ENCODE assay signal across 20 cellular contexts in genomic region chr17:80281516-80281915, GRCh38.
"Had no signal": no experiment of that assay in that cellular context is flagged by ENCODE, and none has a peak within 500 bp of the region (broad histone marks: within the 10 kb centered on the region; RNA-seq: fewer than 3 reads in every experiment).

No MANE protein-coding gene starts in this region.

- ATAC-seq: sciatic nerve had no signal

- H3K4me1 ChIP-seq: prostate gland had no signal

- H3K9me3 Mint-ChIP-seq: activated B cell treated with CpG ODN at 0.5 μM for 24 hours; activated naive CD4-positive, alpha-beta T cell treated with anti-CD3 and anti-CD28 coated beads, Interleukin-2, amount 50 U/mL, for 24 hours; activated T-helper 2 cell treated with anti-CD3 and anti-CD28 coated beads, Interferon-gamma antibody, Interleukin-2, Interleukin-4, amounts not matched to agents 10 μg/mL and 5 μg/mL and 100 μg/mL, durations not matched to agents 14 hours and 24 hours and 36 hours; stimulated activated memory B cell treated with anti-CD40 and anti-IgM and Interleukin-4, amounts not matched to agents 10 μg/mL and 1 μg/mL and 100 μg/mL, for 72 hours; T-helper 2 cell treated with Interferon-gamma antibody and Interleukin-4, amounts not matched to agents 5 μg/mL and 100 μg/mL, for 36 hours had no signal

- H3K36me3 ChIP-seq: ovary, prostate gland had no signal

- H3K27me3 ChIP-seq: ovary, stomach, thyroid gland, upper lobe of left lung had no signal

- H3K4me3 Mint-ChIP-seq: activated B cell treated with CpG ODN at 0.5 μM for 24 hours; activated naive CD4-positive, alpha-beta T cell treated with anti-CD3 and anti-CD28 coated beads, Interleukin-2, amount 50 U/mL, for 24 hours; stimulated activated memory B cell treated with anti-CD40 and anti-IgM and Interleukin-4, amounts not matched to agents 10 μg/mL and 1 μg/mL and 100 μg/mL, for 72 hours; T-helper 2 cell treated with Interferon-gamma antibody and Interleukin-4, amounts not matched to agents 5 μg/mL and 100 μg/mL, for 36 hours had no signal

- H3K27ac Mint-ChIP-seq: activated B cell treated with CpG ODN at 0.5 μM for 24 hours; activated T-helper 2 cell treated with anti-CD3 and anti-CD28 coated beads, Interferon-gamma antibody, Interleukin-2, Interleukin-4, amounts not matched to agents 10 μg/mL and 5 μg/mL and 100 μg/mL, durations not matched to agents 14 hours and 24 hours and 36 hours; T-helper 2 cell treated with Interferon-gamma antibody and Interleukin-4, amounts not matched to agents 5 μg/mL and 100 μg/mL, for 36 hours had no signal

- H3K9me3 ChIP-seq: left ventricle myocardium inferior, ovary, prostate gland, stomach, thyroid gland, upper lobe of left lung had no signal

- H3K4me3 ChIP-seq: left ventricle myocardium inferior, ovary, prostate gland, skin epidermis, stomach, thyroid gland, upper lobe of left lung had no signal

- H3K27ac ChIP-seq: left ventricle myocardium inferior, ovary, prostate gland, skin epidermis, stomach, thyroid gland, upper lobe of left lung had no signal

- H3K27me3 Mint-ChIP-seq: activated B cell treated with CpG ODN at 0.5 μM for 24 hours; activated naive CD4-positive, alpha-beta T cell treated with anti-CD3 and anti-CD28 coated beads, Interleukin-2, amount 50 U/mL, for 24 hours; stimulated activated memory B cell treated with anti-CD40 and anti-IgM and Interleukin-4, amounts not matched to agents 10 μg/mL and 1 μg/mL and 100 μg/mL, for 72 hours had no signal

- H3K4me1 Mint-ChIP-seq: activated B cell treated with CpG ODN at 0.5 μM for 24 hours had no signal

- DNase-seq: activated B cell treated with CpG ODN at 0.5 μM for 24 hours; activated CD4-positive, alpha-beta T cell treated with anti-CD3 and anti-CD28 coated beads, Interleukin-2, amount 50 U/mL, for 4 hours; activated T-cell treated with anti-CD3 and anti-CD28 coated beads for 4 hours; dermis blood vessel endothelial cell; effector CD4-positive, alpha-beta T cell; glutamatergic neuron; left ventricle myocardium inferior; ovary; retina; stimulated activated CD4-positive, alpha-beta T cell treated with anti-CD3 and anti-CD28 coated beads, Interleukin-4, amount 100 ng/mL, for 24 hours; stomach; thyroid gland; upper lobe of left lung had no signal
